17 cellular contexts compared by ENCODE assay signal in genomic region chr20:2866236-2866635, GRCh38. TPM values are rescaled to one million over a fixed set of nuclear protein-coding genes. Genes with fewer than 3 reads are reported as not detected.
"Had no signal": no experiment of that assay in that cellular context is flagged by ENCODE, and none has a peak within 500 bp of the region (broad histone marks: within the 10 kb centered on the region; RNA-seq: fewer than 3 reads in every experiment).

No MANE protein-coding gene starts in this region.

- FAIRE-seq: frontal cortex, islet of Langerhans had no signal

- H2AFZ ChIP-seq: parathyroid adenoma had no signal

- H3K9ac ChIP-seq: parathyroid adenoma had no signal

- H3K4me3 Mint-ChIP-seq: activated CD4-positive, alpha-beta memory T cell treated with anti-CD3 and anti-CD28 coated beads, Interleukin-2, amount 10 ng/mL, durations not matched to agents 7 days and 5 days; activated T-cell treated with anti-CD3 and anti-CD28 coated beads, Interleukin-2, amount 50 U/mL, for 4 hours; neural crest cell; T-helper 2 cell treated with Interferon-gamma antibody and Interleukin-4, amounts not matched to agents 5 μg/mL and 100 μg/mL, for 36 hours had no signal

- H3K27ac ChIP-seq: adrenal gland, heart left ventricle, parathyroid adenoma, SJCRH30, skin epidermis had no signal

- H3K27ac Mint-ChIP-seq: activated CD4-positive, alpha-beta memory T cell treated with anti-CD3 and anti-CD28 coated beads, Interleukin-2, amount 10 ng/mL, durations not matched to agents 7 days and 5 days had no signal

- DNase-seq: activated CD4-positive, alpha-beta memory T cell treated with anti-CD3 and anti-CD28 coated beads, Interleukin-2, amount 10 ng/mL, durations not matched to agents 7 days and 5 days; activated naive CD4-positive, alpha-beta T cell; activated T-cell treated with anti-CD3 and anti-CD28 coated beads, Interleukin-2, amount 50 U/mL, for 4 hours; adrenal gland; cortex of kidney; heart left ventricle; left ventricle myocardium superior; mesenchymal stem cell; SJCRH30; trophoblast cell had no signal

- H3K27me3 ChIP-seq: adrenal gland, heart left ventricle, SJCRH30 had no signal

- H3K9me3 ChIP-seq: adrenal gland, heart left ventricle, SJCRH30 had no signal

- H3K4me1 ChIP-seq: parathyroid adenoma had no signal

- H3K79me2 ChIP-seq: parathyroid adenoma had no signal

- H3K4me3 ChIP-seq: adrenal gland, heart left ventricle, SJCRH30, skin epidermis had no signal

- H3K36me3 ChIP-seq: SJCRH30 had no signal

- ATAC-seq: heart left ventricle, left ventricle myocardium superior had no signal

- H3K27me3 Mint-ChIP-seq: activated CD4-positive, alpha-beta memory T cell treated with anti-CD3 and anti-CD28 coated beads, Interleukin-2, amount 10 ng/mL, durations not matched to agents 7 days and 5 days had no signal

- H3K9me3 Mint-ChIP-seq: activated CD4-positive, alpha-beta memory T cell treated with anti-CD3 and anti-CD28 coated beads, Interleukin-2, amount 10 ng/mL, durations not matched to agents 7 days and 5 days; activated T-cell treated with anti-CD3 and anti-CD28 coated beads, Interleukin-2, amount 50 U/mL, for 4 hours; neural crest cell; T-helper 2 cell treated with Interferon-gamma antibody and Interleukin-4, amounts not matched to agents 5 μg/mL and 100 μg/mL, for 36 hours had no signal

RNA-seq across cellular contexts. Expression of gene TMEM239, which starts 50.1 kb away (rescaled TPM):
- total RNA-seq: activated CD4-positive, alpha-beta memory T cell treated with anti-CD3 and anti-CD28 coated beads, Interleukin-2, amount 10 ng/mL, durations not matched to agents 7 days and 5 days; activated T-cell treated with anti-CD3 and anti-CD28 coated beads, Interleukin-2, amount 50 U/mL, for 4 hours; adrenal gland; fibroblast of lung; frontal cortex; heart left ventricle; left ventricle myocardium superior; neural crest cell; SJCRH30 had no signal
- polyA plus RNA-seq: heart left ventricle had no signal

RNA-seq across cellular contexts. Expression of gene C20orf141, which starts 51.4 kb away (rescaled TPM):
- total RNA-seq: activated CD4-positive, alpha-beta memory T cell treated with anti-CD3 and anti-CD28 coated beads, Interleukin-2, amount 10 ng/mL, durations not matched to agents 7 days and 5 days; activated T-cell treated with anti-CD3 and anti-CD28 coated beads, Interleukin-2, amount 50 U/mL, for 4 hours; adrenal gland; fibroblast of lung; frontal cortex; heart left ventricle; left ventricle myocardium superior; neural crest cell; SJCRH30 had no signal
- polyA plus RNA-seq: heart left ventricle had no signal
